17 cellular contexts compared by ENCODE assay signal in the genomic region with DNA sequence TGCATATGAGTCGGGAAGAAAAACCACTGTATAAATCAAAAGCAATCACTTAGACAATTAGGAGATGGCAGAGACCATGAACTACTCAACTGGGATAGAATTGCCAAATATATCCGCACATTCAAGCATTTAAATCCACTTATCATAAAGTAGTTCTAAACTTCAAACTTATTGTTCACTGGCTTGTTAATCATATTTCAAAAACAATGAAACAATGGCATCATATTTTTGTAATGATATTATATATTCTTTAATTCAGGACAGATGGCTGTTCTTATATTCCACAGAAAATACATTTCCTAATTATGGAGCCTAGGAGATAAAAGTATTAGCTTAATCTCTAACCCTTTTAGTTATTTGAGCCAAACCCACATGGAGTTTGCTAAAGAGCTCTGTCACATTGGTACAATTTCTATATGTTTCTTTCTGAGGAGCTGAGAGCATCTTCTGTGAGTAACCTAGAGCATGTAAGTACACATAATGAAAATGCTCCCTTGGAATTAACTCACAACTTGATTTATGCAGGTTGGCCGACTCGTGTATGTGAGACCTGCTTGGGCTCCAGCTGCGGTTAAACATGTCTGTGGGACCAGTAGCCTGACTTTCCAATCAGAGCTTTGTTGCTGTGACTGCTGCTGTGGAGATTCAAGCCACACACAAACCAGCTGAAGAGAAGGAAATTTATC.
"Had no signal": no experiment of that assay in that cellular context is flagged by ENCODE, and none has a peak within 500 bp of the region (broad histone marks: within the 10 kb centered on the region; RNA-seq: fewer than 3 reads in every experiment).

No MANE protein-coding gene starts in this region.

- H3K4me3 ChIP-seq: mucosa of descending colon, sigmoid colon had no signal

- H3K9me3 ChIP-seq: mucosa of descending colon, sigmoid colon had no signal

- H3K27ac ChIP-seq: sigmoid colon had no signal

- DNase-seq: activated effector memory CD4-positive, alpha-beta T cell treated with anti-CD3 and anti-CD28 coated beads, Interleukin-2, amount 50 U/mL, for 16 hours; activated T-cell treated with anti-CD3 and anti-CD28 coated beads, Interleukin-2, amount 50 U/mL, for 4 hours; amygdala; mammary epithelial cell; mucosa of descending colon; natural killer cell; sigmoid colon; stimulated activated CD4-positive, alpha-beta T cell treated with anti-CD3 and anti-CD28 coated beads, Interleukin-2, amount 100 ng/mL, for 24 hours; stimulated activated naive CD4-positive, alpha-beta T cell treated with Interleukin-2 at 50 U/mL for 16 hours; trophoblast cell had no signal

- H3K4me3 Mint-ChIP-seq: activated naive CD8-positive, alpha-beta T cell; activated T-cell treated with anti-CD3 and anti-CD28 coated beads, Interleukin-2, amount 50 U/mL, for 4 hours; natural killer cell; T-helper 2 cell treated with Interferon-gamma antibody and Interleukin-4, amounts not matched to agents 5 μg/mL and 100 μg/mL, for 36 hours had no signal

- H3K27me3 ChIP-seq: sigmoid colon had no signal

- H3K36me3 Mint-ChIP-seq: activated naive CD8-positive, alpha-beta T cell; natural killer cell had no signal

- H3K4me1 Mint-ChIP-seq: natural killer cell had no signal

- H3K36me3 ChIP-seq: sigmoid colon had no signal

- FAIRE-seq: bronchial epithelial cell, endometrium had no signal

- H3K27ac Mint-ChIP-seq: activated naive CD8-positive, alpha-beta T cell; natural killer cell; T-helper 2 cell treated with Interferon-gamma antibody and Interleukin-4, amounts not matched to agents 5 μg/mL and 100 μg/mL, for 36 hours had no signal

- H3K4me1 ChIP-seq: sigmoid colon had no signal

- ATAC-seq: activated CD4-positive, CD25-positive, alpha-beta regulatory T cell treated with anti-CD3 and anti-CD28 coated beads, Interleukin-2, amount 50 U/mL, for 24 hours; activated T-cell treated with anti-CD3 and anti-CD28 coated beads, Interleukin-2, amount 50 U/mL, for 4 hours; esophagus mucosa; left lobe of liver; mucosa of descending colon; natural killer cell had no signal
